Comparison of ENCODE assay signal across 17 cellular contexts in genomic region chr7:4157651-4158050, GRCh38.
DNase-seq lines count a peak whose midpoint lies in the region; ATAC-seq and TF ChIP-seq lines count a peak whose summit lies in the region.
"Had no signal": no experiment of that assay in that cellular context is flagged by ENCODE, and none has a peak within 500 bp of the region (broad histone marks: within the 10 kb centered on the region; RNA-seq: fewer than 3 reads in every experiment).

No MANE protein-coding gene starts in this region.

- H3K23ac ChIP-seq in neuronal stem cell (ENCODE audit: low read depth, low read length, poor library complexity), result no peak overlapping the region

- H3K14ac ChIP-seq in neuronal stem cell (ENCODE audit: low read length), result no peak overlapping the region

- no peak overlapping the region for H3K18ac ChIP-seq in neuronal stem cell (ENCODE audit: low read length)

- peak overlapping the region; percentile 31 for H2BK5ac ChIP-seq in neuronal stem cell (ENCODE audit: low read length)

- H3K4me1 ChIP-seq in neuronal stem cell (ENCODE audit: control insufficient read depth in 2 of 2, insufficient read depth in 1 of 2, low read depth in 1 of 2, low read length in 2 of 2), result peaks cover 0 to 11% of the 10 kb centered on the region in 2 donors
- H3K4me1 ChIP-seq: BLaER1 treated with 17β-estradiol and CSF1 and Interleukin-3, amounts not matched to agents 10 nM and 100 nM had no signal

- no peak overlapping the region for H3K4me3 Mint-ChIP-seq in nephron progenitor cell
- H3K4me3 Mint-ChIP-seq: B cell; CD4-positive, alpha-beta T cell; CD8-positive, alpha-beta T cell had no signal

- H2BK120ac ChIP-seq in neuronal stem cell (ENCODE audit: low read depth, low read length), result no peak overlapping the region

- H4K91ac ChIP-seq in neuronal stem cell (ENCODE audit: low read depth, low read length, poor library complexity), result no peak overlapping the region

- no peak for TF ChIP-seq CTCF in nephron progenitor cell (IDR thresholded peaks at IDR 0.05)

- no peak overlapping the region for H3K4me2 ChIP-seq in neuronal stem cell (ENCODE audit: insufficient read depth, low read length, poor library complexity, severe bottlenecking)
- H3K4me2 ChIP-seq: A549; BLaER1 treated with 17β-estradiol and CSF1 and Interleukin-3, amounts not matched to agents 10 nM and 100 nM had no signal

- no CpG with 5 or more reads among the region's 10 CpGs for WGBS in neuronal stem cell (ENCODE audit: extremely low coverage in 2 of 2, insufficient read length in 2 of 2, insufficient replicate concordance in 1 of 2), 2 donors

- peaks cover 60% of the 10 kb centered on the region for H3K4me1 Mint-ChIP-seq in nephron progenitor cell
- H3K4me1 Mint-ChIP-seq: B cell had no signal

- H2BK15ac ChIP-seq in neuronal stem cell (ENCODE audit: low read length), result no peak overlapping the region

- H2AFZ ChIP-seq in neuronal stem cell (ENCODE audit: low read length), result no peak overlapping the region

- H3K27me3 ChIP-seq in H7 (ENCODE audit: control insufficient read depth, insufficient read depth, low read length) (no peaks in the 10 kb centered on the region), neuronal stem cell (ENCODE audit: control insufficient read depth in 3 of 3, insufficient read depth in 3 of 3, low read depth in 1 of 3, low read length in 3 of 3) (no peaks in the 10 kb centered on the region)
- H3K27me3 ChIP-seq: BLaER1 treated with 17β-estradiol and CSF1 and Interleukin-3, amounts not matched to agents 10 nM and 100 nM had no signal

- peaks cover 5% of the 10 kb centered on the region for H3K27me3 Mint-ChIP-seq in nephron progenitor cell (ENCODE audit: low read depth, poor library complexity)
- H3K27me3 Mint-ChIP-seq: CD4-positive, alpha-beta T cell had no signal

- no peak overlapping the region for H2BK12ac ChIP-seq in neuronal stem cell (ENCODE audit: low read length)

- H3K4ac ChIP-seq in neuronal stem cell (ENCODE audit: low read length), result no peak overlapping the region

- H3K36me3 ChIP-seq in H7 (replicated peaks; ENCODE audit: control insufficient read depth, insufficient read depth, low read length) (no peaks in the 10 kb centered on the region), neuronal stem cell (replicated peaks in 1 of 2; ENCODE audit: control insufficient read depth in 2 of 2, insufficient read depth in 2 of 2, low read length in 2 of 2) (no peaks in the 10 kb centered on the region)
- H3K36me3 ChIP-seq: BLaER1 treated with 17β-estradiol and CSF1 and Interleukin-3, amounts not matched to agents 10 nM and 100 nM had no signal

- H3K79me1 ChIP-seq in neuronal stem cell (ENCODE audit: low read depth, low read length), result no peaks in the 10 kb centered on the region

- peaks cover 4% of the 10 kb centered on the region for H3K36me3 Mint-ChIP-seq in nephron progenitor cell (ENCODE audit: low read depth)
- H3K36me3 Mint-ChIP-seq: CD8-positive, alpha-beta T cell had no signal

- H2AK5ac ChIP-seq in neuronal stem cell (ENCODE audit: low read depth, low read length), result peak overlapping the region; percentile 51

- peaks cover 6% of the 10 kb centered on the region for H3K9me3 Mint-ChIP-seq in nephron progenitor cell
- H3K9me3 Mint-ChIP-seq: CD4-positive, alpha-beta T cell; CD8-positive, alpha-beta T cell had no signal

- H3K4me3 ChIP-seq in H7 (ENCODE audit: insufficient read depth, low read depth, low read length), result no peak overlapping the region
- H3K4me3 ChIP-seq in neuronal stem cell (ENCODE audit: low read length in 2 of 2), result no peak overlapping the region
- H3K4me3 ChIP-seq: A549; BLaER1 treated with 17β-estradiol and CSF1 and Interleukin-3, amounts not matched to agents 10 nM and 100 nM had no signal

- no peak for ATAC-seq in Right ventricle myocardium inferior
- no peak for ATAC-seq in Right ventricle myocardium superior (ENCODE audit: poor library complexity)
- no peak for ATAC-seq in HG03045 (IDR thresholded peaks at IDR 0.05; ENCODE audit: unreplicated experiment)
- ATAC-seq: A549; CD8-positive, alpha-beta T cell had no signal

- H4K8ac ChIP-seq in neuronal stem cell (ENCODE audit: low read depth, low read length), result no peak overlapping the region

- peak overlapping the region; percentile 48 for H3K27ac Mint-ChIP-seq in nephron progenitor cell
- H3K27ac Mint-ChIP-seq: B cell; CD4-positive, alpha-beta T cell; CD8-positive, alpha-beta T cell had no signal

- DNase-seq in Right ventricle myocardium inferior (ENCODE audit: missing footprints), result peak; percentile 21
- no peak for DNase-seq in Right ventricle myocardium superior
- peak; percentile 41 for DNase-seq in H7
- DNase-seq in nephron progenitor cell, result no peak
- no peak for DNase-seq in neuronal stem cell (ENCODE audit: low spot score)
- DNase-seq in DMS 273 treated with DMSO at 0.1 percent for 48 hours (lab: John Stamatoyannopoulos, UW), result no peak
- DNase-seq: AML-193; CD4-positive, alpha-beta T cell; CD8-positive, alpha-beta T cell; DMS79 treated with DMSO at 0.1 percent for 48 hours; GF-D8 had no signal

- peaks cover 0 to 14% of the 10 kb centered on the region in 2 donors for H3K9me3 ChIP-seq in neuronal stem cell (replicated peaks in 1 of 2; ENCODE audit: control insufficient read depth in 2 of 2, insufficient read depth in 1 of 2, low read depth in 1 of 2, low read length in 2 of 2)
- H3K9me3 ChIP-seq: A549 had no signal

- H3K27ac ChIP-seq in neuronal stem cell (replicated peaks; ENCODE audit: low read length), result no peak overlapping the region
- H3K27ac ChIP-seq: 22Rv1; A549; BLaER1 treated with 17β-estradiol and CSF1 and Interleukin-3, amounts not matched to agents 10 nM and 100 nM; C4-2B had no signal

- intact Hi-C loops in Right ventricle myocardium inferior (cut with DNase I), result no loop called here
- intact Hi-C loops in Right ventricle myocardium superior (cut with DNase I), result no loop called here

- H3K9ac ChIP-seq in neuronal stem cell (ENCODE audit: low read depth, low read length, poor library complexity), result no peak overlapping the region
- H3K9ac ChIP-seq: BLaER1 treated with 17β-estradiol and CSF1 and Interleukin-3, amounts not matched to agents 10 nM and 100 nM had no signal

Comparison
In these comparisons a context has a peak if more than half of its experiments do, and no peak if none do; other contexts are left out.
1. DNase-seq: peak in Right ventricle myocardium inferior (single experiment) and H7 (single experiment); none in Right ventricle myocardium superior (single experiment), nephron progenitor cell (single experiment), neuronal stem cell (single experiment) and DMS 273 treated with DMSO at 0.1 percent for 48 hours (single experiment).